Comparison of ENCODE assay signal across 11 cellular contexts in genomic region chr22:28783786-28784671, GRCh38. TPM values are rescaled to one million over a fixed set of nuclear protein-coding genes. Genes with fewer than 3 reads are reported as not detected.
A peak's percentile ranks its signal among the peaks of the same experiment; 100 is the strongest.
DNase-seq lines count a peak whose midpoint lies in the region; ATAC-seq and TF ChIP-seq lines count a peak whose summit lies in the region.
"Had no signal": no experiment of that assay in that cellular context is flagged by ENCODE, and none has a peak within 500 bp of the region (broad histone marks: within the 10 kb centered on the region; RNA-seq: fewer than 3 reads in every experiment).

No MANE protein-coding gene starts in this region.

- H3K36me3 ChIP-seq in endodermal cell (ENCODE audit: control insufficient read depth, insufficient read depth, low read length): peaks cover 81% of the 10 kb centered on the region
- peaks cover 3% of the 10 kb centered on the region for H3K36me3 ChIP-seq in mucosa of stomach (ENCODE audit: control insufficient read depth, insufficient read depth, low read length)

- H3K27me3 ChIP-seq in AG04450 (ENCODE audit: control insufficient read depth, insufficient read depth, low read length) (no peaks in the 10 kb centered on the region), HL-60 (ENCODE audit: insufficient read depth, poor library complexity, severe bottlenecking) (no peaks in the 10 kb centered on the region), endodermal cell (ENCODE audit: control insufficient read depth, insufficient read depth, low read length, poor library complexity, severe bottlenecking) (no peaks in the 10 kb centered on the region), mucosa of stomach (ENCODE audit: control insufficient read depth, insufficient read depth, low read length) (no peaks in the 10 kb centered on the region)

- H3K4me1 ChIP-seq in endodermal cell (ENCODE audit: control insufficient read depth, insufficient read depth, low read length): peaks cover 8% of the 10 kb centered on the region
- H3K4me1 ChIP-seq in mucosa of stomach (ENCODE audit: control insufficient read depth, insufficient read depth, low read length): peaks cover 6% of the 10 kb centered on the region

- DNase-seq in AG04450 (ENCODE audit: low read depth, low spot score) (peak; percentile 15), HL-60 (ENCODE audit: low read depth in 1 of 2, low spot score in 1 of 2) (peak in 1 of 2 experiments; percentile 19), endodermal cell (no peak), HUDEP-2 (lab: John Stamatoyannopoulos, UW; ENCODE audit: unreplicated experiment in 76 of 76) (no peak)
- DNase-seq in activated CD4-positive, alpha-beta T cell treated with anti-CD3 and anti-CD28 coated beads, Interleukin-2, amount 50 U/mL, for 1 hour: no peak
- no peak for DNase-seq in stimulated activated CD4-positive, alpha-beta T cell treated with anti-CD3 and anti-CD28 coated beads, Interleukin-15, amount 100 ng/mL, for 24 hours
- DNase-seq: NCI-H345, T-helper 9 cell had no signal

- H3K9me3 ChIP-seq in AG04450 (ENCODE audit: control insufficient read depth, insufficient read depth, low read length) (no peaks in the 10 kb centered on the region), endodermal cell (ENCODE audit: control insufficient read depth, low read length) (no peaks in the 10 kb centered on the region), mucosa of stomach (ENCODE audit: control insufficient read depth, low read length) (no peaks in the 10 kb centered on the region)

- H3K4me3 Mint-ChIP-seq in endodermal cell: no peak overlapping the region
- H3K4me3 Mint-ChIP-seq: B cell had no signal

- H3K9me3 Mint-ChIP-seq in endodermal cell: no peaks in the 10 kb centered on the region

- H3K36me3 Mint-ChIP-seq in endodermal cell (ENCODE audit: low read depth): peaks cover 68% of the 10 kb centered on the region

- CTCF ChIA-PET in AG04450 (lab: Charles Lee): interaction anchor here (0.6 to 1.6 kb wide), 3 partner anchors 11 to 183 kb away, joined by 3 to 7 read pairs (median 3); no protein-coding TSS in a partner anchor

- peak overlapping the region; percentile 72 for H3K27ac Mint-ChIP-seq in endodermal cell
- H3K27ac Mint-ChIP-seq: B cell had no signal

- no peak overlapping the region for H3K9ac ChIP-seq in endodermal cell (ENCODE audit: extremely low read depth, low read length, poor library complexity, severe bottlenecking)
- H3K9ac ChIP-seq in mucosa of stomach (ENCODE audit: low read length): peak overlapping the region; percentile 22

- 95 to 96% methylated on average over 4 of the region's 4 CpGs for WGBS in endodermal cell (ENCODE audit: insufficient coverage in 1 of 2, insufficient read length in 1 of 2), 2 experiments

- TF ChIP-seq CTCF in AG04450 (IDR thresholded peaks at IDR 0.05; ENCODE audit: low read depth, low read length): no peak
- TF ChIP-seq CTCF in HL-60 (IDR thresholded peaks at IDR 0.05; ENCODE audit: insufficient read depth, low read length): no peak
- no peak for TF ChIP-seq CTCF in endodermal cell (conservative IDR thresholded peaks at IDR 0.05)

- POLR2A ChIA-PET in AG04450 (lab: Yijun Ruan, JAX): interaction anchor here (0.6 to 1.6 kb wide), 4 partner anchors 12 to 70 kb away, joined by 5 to 8 read pairs (median 6); partner anchors contain the start of genes CCDC117 and XBP1

- H3K4me3 ChIP-seq in AG04450 (ENCODE audit: low read depth, low read length) (no peak overlapping the region), HL-60 (replicated peaks; ENCODE audit: insufficient read depth, low read length) (no peak overlapping the region), endodermal cell (ENCODE audit: low read length) (peak overlapping the region; percentile 23), mucosa of stomach (ENCODE audit: low read length) (no peak overlapping the region)

- peaks cover 10% of the 10 kb centered on the region for H3K4me1 Mint-ChIP-seq in endodermal cell

- H3K27me3 Mint-ChIP-seq in endodermal cell (ENCODE audit: insufficient read depth): no peaks in the 10 kb centered on the region
- H3K27me3 Mint-ChIP-seq: B cell had no signal

- H3K27ac ChIP-seq in AG04450 (ENCODE audit: low read depth, low read length): peak overlapping the region; percentile 65
- H3K27ac ChIP-seq in HL-60 (replicated peaks): peak overlapping the region; percentile 9; the same call in 1 of the 2 replicates
- peak overlapping the region; percentile 8 for H3K27ac ChIP-seq in endodermal cell (ENCODE audit: low read depth, low read length)

- ATAC-seq in HG03039 (IDR thresholded peaks at IDR 0.05; ENCODE audit: unreplicated experiment): no peak

RNA-seq across cellular contexts. Expression of gene CCDC117, which starts 11.5 kb away (rescaled TPM):
- 15.0 and 24.4 TPM in 2 replicates for polyA plus RNA-seq in AG04450 (2011; rRNA removed)
- 11.8 and 36.1 TPM in 2 replicates for polyA minus RNA-seq in AG04450 (2011; rRNA and poly(A)+ RNA removed)
- 10 to 100 TPM; 40.9 TPM for total RNA-seq in endodermal cell
- polyA plus RNA-seq in endodermal cell (2013, experiment 1 of 2): 25.1 TPM
- polyA plus RNA-seq in endodermal cell (2013, experiment 2 of 2): 24.6 TPM

RNA-seq across cellular contexts. Expression of gene XBP1, which starts 16.3 kb away (rescaled TPM):
- polyA plus RNA-seq in AG04450 (2011; rRNA removed): 193 and 205 TPM in 2 replicates
- polyA minus RNA-seq in AG04450 (2011; rRNA and poly(A)+ RNA removed): 222 and 244 TPM in 2 replicates
- total RNA-seq in endodermal cell: 100 to 1,000 TPM; 103 to 111 TPM
- polyA plus RNA-seq in endodermal cell (2013, experiment 1 of 2): 111 TPM
- polyA plus RNA-seq in endodermal cell (2013, experiment 2 of 2): 100 TPM

RNA-seq across cellular contexts. Expression of gene HSCB, which starts 42.2 kb away (rescaled TPM):
- 23.9 and 24.5 TPM in 2 replicates for polyA plus RNA-seq in AG04450 (2011; rRNA removed)
- polyA minus RNA-seq in AG04450 (2011; rRNA and poly(A)+ RNA removed): 5.2 and 7.1 TPM in 2 replicates
- 10 to 100 TPM; 17.7 to 22.4 TPM for total RNA-seq in endodermal cell
- 19.3 TPM for polyA plus RNA-seq in endodermal cell (2013, experiment 1 of 2)
- 20.0 TPM for polyA plus RNA-seq in endodermal cell (2013, experiment 2 of 2)

RNA-seq across cellular contexts. Expression of gene CHEK2, which starts 42.4 kb away (rescaled TPM):
- 16.5 and 19.5 TPM in 2 replicates for polyA plus RNA-seq in AG04450 (2011; rRNA removed)
- 7.9 and 11.3 TPM in 2 replicates for polyA minus RNA-seq in AG04450 (2011; rRNA and poly(A)+ RNA removed)
- total RNA-seq in endodermal cell: 10 to 100 TPM; 67.5 to 72.3 TPM
- 36.1 TPM for polyA plus RNA-seq in endodermal cell (2013, experiment 1 of 2)
- 32.7 TPM for polyA plus RNA-seq in endodermal cell (2013, experiment 2 of 2)

Comparison
In these comparisons a context has a peak if more than half of its experiments do, and no peak if none do; other contexts are left out.
1. H3K27ac ChIP-seq: peak in every context shown above with its lines; median percentile 65 in AG04450; 9 in HL-60; 8 in endodermal cell.